8 cellular contexts compared by ENCODE assay signal in genomic region chr5:64811050-64811640, GRCh38. TPM values are rescaled to one million over a fixed set of nuclear protein-coding genes. Genes with fewer than 3 reads are reported as not detected.
DNase-seq lines count a peak whose midpoint lies in the region; ATAC-seq lines count a peak whose summit lies in the region.

No MANE protein-coding gene starts in this region.

- DNase-seq in A172 (ENCODE audit: low spot score) = peak; percentile 54
- peak; percentile 11 for DNase-seq in GM04503 (ENCODE audit: low read depth)
- DNase-seq in OCI-M1 (lab: John Stamatoyannopoulos, UW) = peak; percentile 65
- peak; percentile 69 to 74 for DNase-seq in dermis microvascular lymphatic vessel endothelial cell (ENCODE audit: low read depth in 2 of 2)
- peak; percentile 69 for DNase-seq in medulla oblongata (ENCODE audit: extremely low spot score)
- DNase-seq in activated CD8-positive, alpha-beta memory T cell treated with anti-CD3 and anti-CD28 coated beads, Interleukin-2, amount 50 U/mL, for 48 hours = no peak
- no peak for DNase-seq in effector CD8-positive, alpha-beta T cell (lab: John Stamatoyannopoulos, UW)

- peak; percentile 40 for ATAC-seq in HG03460 (IDR thresholded peaks at IDR 0.05; ENCODE audit: unreplicated experiment)

RNA-seq across cellular contexts. Expression of gene CWC27, which starts 42.4 kb away (rescaled TPM):
- total RNA-seq in A172 (2014; rRNA removed; shearing (Covaris generic)) = 25.0 and 33.4 TPM in 2 replicates
- 6.6 and 8.5 TPM in 2 replicates for total RNA-seq in dermis microvascular lymphatic vessel endothelial cell

RNA-seq across cellular contexts. Expression of gene SREK1IP1, which starts 42.7 kb away (rescaled TPM):
- total RNA-seq in A172 (2014; rRNA removed; shearing (Covaris generic)) = 6.9 and 7.9 TPM in 2 replicates
- 13.5 and 13.6 TPM in 2 replicates for total RNA-seq in dermis microvascular lymphatic vessel endothelial cell

Comparison
In these comparisons a context has a peak if more than half of its experiments do, and no peak if none do; other contexts are left out.
1. DNase-seq: peak in A172 (single experiment), GM04503 (single experiment), OCI-M1 (single experiment), dermis microvascular lymphatic vessel endothelial cell (2 of 2) and medulla oblongata (single experiment); none in activated CD8-positive, alpha-beta memory T cell treated with anti-CD3 and anti-CD28 coated beads, Interleukin-2, amount 50 U/mL, for 48 hours (single experiment) and effector CD8-positive, alpha-beta T cell (single experiment).